ENCODE assay signal across 8 cellular contexts in the genomic region with DNA sequence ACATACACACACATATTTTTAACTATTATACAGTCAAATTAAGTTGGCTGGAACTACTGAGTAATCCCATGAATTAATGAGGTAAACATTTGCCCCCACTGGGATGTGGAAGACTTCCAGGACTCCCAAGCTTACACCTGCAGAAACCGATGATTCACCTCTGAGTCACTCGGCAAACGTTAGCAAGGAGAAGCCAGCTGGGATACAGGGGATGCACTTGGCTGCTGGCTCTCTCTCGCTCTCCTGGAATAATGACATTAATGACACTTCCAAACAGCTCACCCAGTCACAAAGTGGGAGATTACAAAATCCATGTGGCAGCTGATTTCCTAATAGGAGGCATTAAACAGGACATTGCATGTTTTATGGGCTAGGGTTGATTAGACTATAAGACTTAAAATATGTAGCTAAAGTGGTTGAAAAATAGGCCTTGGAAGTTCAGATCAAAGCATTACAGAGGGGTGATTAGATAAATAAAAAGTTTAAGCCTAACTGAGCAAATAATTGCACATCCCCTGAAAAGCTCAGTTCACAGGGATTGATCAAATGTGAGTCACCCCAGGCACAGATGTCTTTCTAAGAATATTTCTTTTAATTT.
DNase-seq lines count a peak whose midpoint lies in the region; ATAC-seq, FAIRE-seq and TF ChIP-seq lines count a peak whose summit lies in the region.

No MANE protein-coding gene starts in this region.

- H3K4me3 ChIP-seq in K562 (no peak overlapping the region), lung (no peak overlapping the region)

- FAIRE-seq in K562 (lab: Jason Lieb, UNC) = no peak

- H3K9me3 ChIP-seq in K562 (replicated peaks; ENCODE audit: control insufficient read depth, insufficient read depth, low read depth, low read length) = no peaks in the 10 kb centered on the region
- no peaks in the 10 kb centered on the region for H3K9me3 ChIP-seq in lung (ENCODE audit: control insufficient read depth in 2 of 2, insufficient read depth in 1 of 2, low read length in 1 of 2)

- 0% methylated on average over 4 of the region's 4 CpGs for WGBS in K562 (ENCODE audit: insufficient coverage, low coverage, missing lambda C conversion rate)
- 38 to 62% methylated on average over 4 of the region's 4 CpGs for WGBS in lung, 2 donors

- TF ChIP-seq EP300 in K562 (IDR thresholded peaks at IDR 0.05; ENCODE audit: low read length) = no peak

- intact Hi-C loops in K562 (cut with micrococcal nuclease) = no loop called here

- TF ChIP-seq CTCF in K562 (IDR thresholded peaks at IDR 0.05 in 2 of 3, conservative IDR thresholded peaks at IDR 0.05 in 1 of 3; ENCODE audit: insufficient read depth in 2 of 3, low read depth in 1 of 3, low read length in 3 of 3) (no peak), lung (IDR thresholded peaks at IDR 0.05; ENCODE audit: control extremely low read depth, extremely low read depth) (no peak), GM13976 (IDR thresholded peaks at IDR 0.05; ENCODE audit: borderline replicate concordance, control extremely low read depth, extremely low read depth, insufficient read depth, missing control alignments) (no peak)

- H4K20me1 ChIP-seq in K562 (replicated peaks; ENCODE audit: control insufficient read depth, insufficient read depth, low read length) = no peaks in the 10 kb centered on the region

- H3K4me1 ChIP-seq in K562 (replicated peaks in 1 of 2; ENCODE audit: control insufficient read depth in 2 of 2, insufficient read depth in 2 of 2, low read length in 2 of 2) = no peaks in the 10 kb centered on the region
- H3K4me1 ChIP-seq in lung (ENCODE audit: control insufficient read depth in 2 of 2, insufficient read depth in 2 of 2, low read length in 2 of 2) = no peaks in the 10 kb centered on the region

- H3K27me3 ChIP-seq in K562 (ENCODE audit: control insufficient read depth in 2 of 2, insufficient read depth in 2 of 2, low read length in 2 of 2) (0 out of 5 replicates have a peak, but pooled peaks cover 0 to 3% of the 10 kb centered on the region in 2 experiments), lung (ENCODE audit: control insufficient read depth, insufficient read depth) (no peaks in the 10 kb centered on the region)

- H3K9me1 ChIP-seq in K562 (ENCODE audit: control insufficient read depth, insufficient read depth, low read length) = no peaks in the 10 kb centered on the region

- H3K36me3 ChIP-seq in K562 (ENCODE audit: control insufficient read depth, insufficient read depth, low read length) = no peaks in the 10 kb centered on the region
- no peaks in the 10 kb centered on the region for H3K36me3 ChIP-seq in lung (ENCODE audit: control insufficient read depth in 2 of 2, insufficient read depth in 2 of 2, low read length in 2 of 2)

- TF ChIP-seq POLR2A in K562 (conservative IDR thresholded peaks at IDR 0.05) = no peak

- H2AFZ ChIP-seq in K562 (ENCODE audit: low read depth, low read length) = no peak overlapping the region

- H3K4me2 ChIP-seq in K562 (ENCODE audit: insufficient read depth, low read length) = no peak overlapping the region

- POLR2A ChIA-PET in K562 (lab: Yijun Ruan, JAX) = interaction anchor here (0.5 to 0.9 kb wide), 3 partner anchors 14 to 337 kb away, joined by 3 to 6 read pairs (median 5); no protein-coding TSS in a partner anchor

- ATAC-seq in K562 (no peak), lung (ENCODE audit: insufficient read depth, low FRiP score) (peak; percentile 79), HG02623 (IDR thresholded peaks at IDR 0.05; ENCODE audit: unreplicated experiment) (no peak), GM19328 (IDR thresholded peaks at IDR 0.05; ENCODE audit: unreplicated experiment) (no peak), HG03196 (IDR thresholded peaks at IDR 0.05; ENCODE audit: unreplicated experiment) (no peak)

- H3K79me2 ChIP-seq in K562 (ENCODE audit: control insufficient read depth, insufficient read depth, low read length) = no peaks in the 10 kb centered on the region

- no peak for TF ChIP-seq RAD21 in K562 (CRISPR knock-in tag; conservative IDR thresholded peaks at IDR 0.05 in 1 of 2, IDR thresholded peaks at IDR 0.05 in 1 of 2)

- H3K27ac ChIP-seq in K562 (ENCODE audit: extremely low read depth, low read depth, low read length) (no peak overlapping the region), lung (ENCODE audit: low read depth in 1 of 2, low read length in 1 of 2) (no peak overlapping the region)

- BruUV-seq in K562 (replicated peaks; lab: Mats Ljungman, UMichigan) = no TSS peak

- CTCF ChIA-PET in K562 (lab: Yijun Ruan, JAX; ENCODE audit: low intra/inter-chr PET ratio) = no interaction called here

- in situ Hi-C loops in K562 (cut with MboI) (no loop called here), GM13976 (cut with MboI; ENCODE audit: low sequenced_read_pairs, unreplicated experiment) (no loop called here)

- peak; percentile 74 for DNase-seq in DMS79 treated with DMSO at 0.1 percent for 48 hours (lab: John Stamatoyannopoulos, UW)
- peak; percentile 94 for DNase-seq in NCI-H2107 treated with DMSO at 0.1 percent for 48 hours (lab: John Stamatoyannopoulos, UW; ENCODE audit: unreplicated experiment)
- no peak for DNase-seq in K562 (ENCODE audit: extremely low read depth in 1 of 4, low spot score in 3 of 4)
- DNase-seq in lung (ENCODE audit: low spot score) = peak; percentile 65
- no peak for DNase-seq in GM13976 (ENCODE audit: low spot score)

- no peak overlapping the region for H3K9ac ChIP-seq in K562 (ENCODE audit: insufficient read depth in 1 of 2, low read depth in 2 of 2, low read length in 2 of 2)

TF ChIP-seq in K562, 482 proteins besides CTCF, POLR2A, EP300 and RAD21 (continues in another document):
- TF ChIP-seq ZNF699 (CRISPR knock-in tag; IDR thresholded peaks at IDR 0.05; ENCODE audit: insufficient replicate concordance) (no peak), SETDB1 (IDR thresholded peaks at IDR 0.05; ENCODE audit: low read length) (no peak), ZNF696 (CRISPR knock-in tag; conservative IDR thresholded peaks at IDR 0.05) (no peak), GABPB2 (CRISPR knock-in tag; conservative IDR thresholded peaks at IDR 0.05) (no peak), TAF7 (tag; IDR thresholded peaks at IDR 0.05) (no peak), JUN (IDR thresholded peaks at IDR 0.05; ENCODE audit: borderline replicate concordance, low read depth, low read length) (peak; percentile 70; the same call in 1 of the 2 replicates), JUN (CRISPR knock-in tag; IDR thresholded peaks at IDR 0.05; ENCODE audit: borderline replicate concordance) (no peak), HOXB6 (CRISPR knock-in tag; IDR thresholded peaks at IDR 0.05; ENCODE audit: borderline replicate concordance) (no peak), MAZ (CRISPR knock-in tag; conservative IDR thresholded peaks at IDR 0.05 in 1 of 2, IDR thresholded peaks at IDR 0.05 in 1 of 2) (no peak), ZNF212 (CRISPR knock-in tag; IDR thresholded peaks at IDR 0.05) (no peak), FOSL1 (tag; conservative IDR thresholded peaks at IDR 0.05) (peak; percentile 55), ZNF778 (CRISPR knock-in tag; IDR thresholded peaks at IDR 0.05) (no peak)
- TF ChIP-seq, protein P1, sequence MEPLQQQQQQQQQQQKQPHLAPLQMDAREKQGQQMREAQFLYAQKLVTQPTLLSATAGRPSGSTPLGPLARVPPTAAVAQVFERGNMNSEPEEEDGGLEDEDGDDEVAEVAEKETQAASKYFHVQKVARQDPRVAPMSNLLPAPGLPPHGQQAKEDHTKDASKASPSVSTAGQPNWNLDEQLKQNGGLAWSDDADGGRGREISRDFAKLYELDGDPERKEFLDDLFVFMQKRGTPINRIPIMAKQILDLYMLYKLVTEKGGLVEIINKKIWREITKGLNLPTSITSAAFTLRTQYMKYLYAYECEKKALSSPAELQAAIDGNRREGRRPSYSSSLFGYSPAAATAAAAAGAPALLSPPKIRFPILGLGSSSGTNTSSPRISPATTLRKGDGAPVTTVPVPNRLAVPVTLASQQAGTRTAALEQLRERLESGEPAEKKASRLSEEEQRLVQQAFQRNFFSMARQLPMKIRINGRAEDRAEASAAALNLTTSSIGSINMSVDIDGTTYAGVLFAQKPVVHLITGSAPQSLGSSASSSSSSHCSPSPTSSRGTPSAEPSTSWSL (CRISPR knock-in tag; IDR thresholded peaks at IDR 0.05; ENCODE audit: borderline replicate concordance) = no peak
- TF ChIP-seq, protein P2, sequence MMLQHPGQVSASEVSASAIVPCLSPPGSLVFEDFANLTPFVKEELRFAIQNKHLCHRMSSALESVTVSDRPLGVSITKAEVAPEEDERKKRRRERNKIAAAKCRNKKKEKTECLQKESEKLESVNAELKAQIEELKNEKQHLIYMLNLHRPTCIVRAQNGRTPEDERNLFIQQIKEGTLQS (IDR thresholded peaks at IDR 0.05) = peak; percentile 28; the same call in 1 of the 2 replicates
- TF ChIP-seq, protein P2 (CRISPR knock-in tag; conservative IDR thresholded peaks at IDR 0.05) = no peak

Comparison
In these comparisons a context has a peak if more than half of its experiments do, and no peak if none do; other contexts are left out.
1. DNase-seq: peak in DMS79 treated with DMSO at 0.1 percent for 48 hours (single experiment), NCI-H2107 treated with DMSO at 0.1 percent for 48 hours (single experiment) and lung (single experiment); none in K562 (0 of 4) and GM13976 (single experiment).